ENCODE assay signal across 1 cellular context in genomic region chr1:95233737-95234493, GRCh38.
TF ChIP-seq lines count a peak whose summit lies in the region.

RWDD3 (plus strand) TSS chr1:95234210; CDS start chr1:95234231, 21 bp downstream.

TF ChIP-seq in HepG2, 621 proteins besides CTCF, POLR2A, EP300 and RAD21 (continued from another document and continues in another):
- no peak for TF ChIP-seq FOXM1 (CRISPR knock-in tag; IDR thresholded peaks at IDR 0.05)
- TF ChIP-seq PHF21A (CRISPR knock-in tag; IDR thresholded peaks at IDR 0.05) = peak; percentile 40; the same call in 1 of the 2 replicates
- TF ChIP-seq KDM3A (CRISPR knock-in tag; IDR thresholded peaks at IDR 0.05; ENCODE audit: low read depth) = 0 out of 2 replicates have a peak, but pooled peaks have one; percentile 39
- peak; percentile 67; the same call in 1 of the 2 replicates for TF ChIP-seq ARID4A (CRISPR knock-in tag; IDR thresholded peaks at IDR 0.05; ENCODE audit: borderline replicate concordance)
- peak; percentile 94; the same call in 1 of the 2 replicates for TF ChIP-seq ZNF124 (CRISPR knock-in tag; IDR thresholded peaks at IDR 0.05)
- TF ChIP-seq ZBTB40 (IDR thresholded peaks at IDR 0.05) = no peak
- TF ChIP-seq ZBTB40 (CRISPR knock-in tag; IDR thresholded peaks at IDR 0.05) = no peak
- peak; percentile 26 for TF ChIP-seq TEAD3 (CRISPR knock-in tag; optimal IDR thresholded peaks at IDR 0.05; ENCODE audit: borderline replicate concordance)
- no peak for TF ChIP-seq PRDM10 (CRISPR knock-in tag; IDR thresholded peaks at IDR 0.05; ENCODE audit: low read depth)
- 0 out of 2 replicates have a peak, but pooled peaks have one; percentile 33 for TF ChIP-seq MAF1 (CRISPR knock-in tag; IDR thresholded peaks at IDR 0.05; ENCODE audit: borderline replicate concordance)
- TF ChIP-seq ZNF543 (CRISPR knock-in tag; IDR thresholded peaks at IDR 0.05) = peak; percentile 55; the same call in 1 of the 2 replicates
- no peak for TF ChIP-seq ZNF773 (CRISPR knock-in tag; IDR thresholded peaks at IDR 0.05; ENCODE audit: borderline replicate concordance)
- TF ChIP-seq ZFP91 (CRISPR knock-in tag; IDR thresholded peaks at IDR 0.05; ENCODE audit: borderline replicate concordance) = peak; percentile 35; the same call in 1 of the 2 replicates
- peak; percentile 73; the same call in 1 of the 2 replicates for TF ChIP-seq ZSCAN9 (CRISPR knock-in tag; IDR thresholded peaks at IDR 0.05; ENCODE audit: borderline replicate concordance)
- TF ChIP-seq ZNF710 (CRISPR knock-in tag; IDR thresholded peaks at IDR 0.05; ENCODE audit: borderline replicate concordance) = 0 out of 2 replicates have a peak, but pooled peaks have one; percentile 42
- 0 out of 2 replicates have a peak, but pooled peaks have one; percentile 28 for TF ChIP-seq ZFYVE20 (CRISPR knock-in tag; IDR thresholded peaks at IDR 0.05; ENCODE audit: borderline replicate concordance, low read depth)
- TF ChIP-seq ZNF296 (CRISPR knock-in tag; conservative IDR thresholded peaks at IDR 0.05) = 0 out of 2 replicates have a peak, but pooled peaks have one; percentile 36
- no peak for TF ChIP-seq FOXP1 (IDR thresholded peaks at IDR 0.05)
- TF ChIP-seq FOXP1 (CRISPR knock-in tag; IDR thresholded peaks at IDR 0.05) = no peak
- TF ChIP-seq ZSCAN30 (CRISPR knock-in tag; IDR thresholded peaks at IDR 0.05) = no peak
- peak; percentile 94 for TF ChIP-seq ZNF160 (CRISPR knock-in tag; IDR thresholded peaks at IDR 0.05)
- no peak for TF ChIP-seq MEF2D (CRISPR knock-in tag; IDR thresholded peaks at IDR 0.05)
- TF ChIP-seq GATA4 (IDR thresholded peaks at IDR 0.05; ENCODE audit: borderline replicate concordance, low read depth) = no peak
- no peak for TF ChIP-seq LCORL (IDR thresholded peaks at IDR 0.05)
- TF ChIP-seq LCORL (CRISPR knock-in tag; IDR thresholded peaks at IDR 0.05) = no peak; the same call in 1 of the 2 replicates
- TF ChIP-seq ZNF614 (CRISPR knock-in tag; IDR thresholded peaks at IDR 0.05; ENCODE audit: borderline replicate concordance) = no peak
- TF ChIP-seq MEIS2 (CRISPR knock-in tag; IDR thresholded peaks at IDR 0.05) = peak; percentile 80; the same call in 1 of the 2 replicates
- no peak for TF ChIP-seq ZMAT5 (CRISPR knock-in tag; IDR thresholded peaks at IDR 0.05; ENCODE audit: borderline replicate concordance, low read depth)
- no peak for TF ChIP-seq RARG (CRISPR knock-in tag; IDR thresholded peaks at IDR 0.05; ENCODE audit: low read depth)
- no peak for TF ChIP-seq RFXANK (CRISPR knock-in tag; IDR thresholded peaks at IDR 0.05)
- no peak for TF ChIP-seq SMARCE1 (IDR thresholded peaks at IDR 0.05; ENCODE audit: borderline replicate concordance)
- TF ChIP-seq RARA (CRISPR knock-in tag; IDR thresholded peaks at IDR 0.05) = peak; percentile 39; the same call in 1 of the 2 replicates
- TF ChIP-seq ZNF382 (CRISPR knock-in tag; IDR thresholded peaks at IDR 0.05; ENCODE audit: borderline replicate concordance) = no peak
- no peak for TF ChIP-seq MLLT10 (CRISPR knock-in tag; IDR thresholded peaks at IDR 0.05)
- peak; percentile 79; the same call in 1 of the 2 replicates for TF ChIP-seq ZNF891 (CRISPR knock-in tag; IDR thresholded peaks at IDR 0.05)
- TF ChIP-seq ZNF232 (CRISPR knock-in tag; IDR thresholded peaks at IDR 0.05; ENCODE audit: borderline replicate concordance) = no peak
- TF ChIP-seq ZNF367 (CRISPR knock-in tag; IDR thresholded peaks at IDR 0.05; ENCODE audit: borderline replicate concordance) = no peak
- no peak for TF ChIP-seq HOXA7 (CRISPR knock-in tag; IDR thresholded peaks at IDR 0.05)
- TF ChIP-seq ZNF572 (CRISPR knock-in tag; IDR thresholded peaks at IDR 0.05) = no peak
- no peak for TF ChIP-seq RELA (CRISPR knock-in tag; IDR thresholded peaks at IDR 0.05)
- no peak; the same call in 1 of the 2 replicates for TF ChIP-seq ZNF775 (CRISPR knock-in tag; IDR thresholded peaks at IDR 0.05; ENCODE audit: borderline replicate concordance)
- TF ChIP-seq ZNF850 (CRISPR knock-in tag; conservative IDR thresholded peaks at IDR 0.05) = no peak
